ENCODE assay signal across 13 cellular contexts in genomic region chr2:39865751-39866150, GRCh38.
"Had no signal": no experiment of that assay in that cellular context is flagged by ENCODE, and none has a peak within 500 bp of the region (broad histone marks: within the 10 kb centered on the region; RNA-seq: fewer than 3 reads in every experiment).

No MANE protein-coding gene starts in this region.

- H3K4me2 ChIP-seq: smooth muscle cell had no signal

- ATAC-seq: left lobe of liver, natural killer cell had no signal

- H3K4me1 Mint-ChIP-seq: natural killer cell, neural crest cell had no signal

- H3K36me3 ChIP-seq: right atrium auricular region had no signal

- H3K4me3 ChIP-seq: dorsolateral prefrontal cortex, right atrium auricular region, smooth muscle cell had no signal

- H3K27me3 ChIP-seq: dorsolateral prefrontal cortex, right atrium auricular region had no signal

- H3K9me3 ChIP-seq: right atrium auricular region had no signal

- H3K4me1 ChIP-seq: right atrium auricular region had no signal

- DNase-seq: cortex of kidney; dorsolateral prefrontal cortex; effector CD8-positive, alpha-beta T cell; islet precursor cell; natural killer cell; posterior cingulate gyrus; stimulated activated CD4-positive, alpha-beta T cell treated with anti-CD3 and anti-CD28 coated beads, Interleukin-2, amount 100 ng/mL, for 48 hours; stimulated activated naive CD4-positive, alpha-beta T cell treated with Interleukin-2 at 50 U/mL for 16 hours; trophoblast cell had no signal

- H3K36me3 Mint-ChIP-seq: natural killer cell had no signal

- H3K9me3 Mint-ChIP-seq: natural killer cell had no signal

- H3K4me3 Mint-ChIP-seq: natural killer cell, neural crest cell had no signal

- H3K27ac ChIP-seq: dorsolateral prefrontal cortex, right atrium auricular region had no signal

- H3K27ac Mint-ChIP-seq: natural killer cell had no signal
